ENCODE assay signal across 14 cellular contexts in the genomic region with DNA sequence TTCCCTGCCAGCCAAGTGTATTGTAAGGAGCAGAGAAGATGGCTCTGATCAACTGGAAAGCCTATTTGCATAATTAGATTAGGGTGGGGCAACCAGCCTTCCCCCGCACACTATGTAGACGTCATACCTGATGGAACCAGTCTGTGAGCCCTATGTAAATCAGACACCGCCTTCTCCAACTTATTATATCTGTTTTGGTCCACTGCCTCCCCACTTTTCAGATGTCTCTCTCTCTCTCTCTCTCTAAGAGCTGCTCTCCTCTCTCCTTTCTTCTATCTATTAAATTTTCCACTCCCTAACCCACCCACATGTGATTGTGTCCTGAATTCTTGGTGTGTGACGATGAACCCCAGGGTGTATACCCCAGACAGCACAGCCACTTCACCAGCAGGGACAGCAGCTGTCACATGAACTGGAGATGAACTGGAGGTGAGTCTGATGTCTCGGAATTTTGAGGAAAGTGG.
DNase-seq lines count a peak whose midpoint lies in the region; ATAC-seq and TF ChIP-seq lines count a peak whose summit lies in the region.
"Had no signal": no experiment of that assay in that cellular context is flagged by ENCODE, and none has a peak within 500 bp of the region (broad histone marks: within the 10 kb centered on the region; RNA-seq: fewer than 3 reads in every experiment).

No MANE protein-coding gene starts in this region.

- DNase-seq in A673 (ENCODE audit: low spot score): peak; percentile 93
- DNase-seq in Karpas-422: peak; percentile 78
- DNase-seq in T1000 (lab: John Stamatoyannopoulos, UW): peak; percentile 53
- peak; percentile 85 to 90 for DNase-seq in foreskin keratinocyte
- no peak for DNase-seq in DMS79 treated with DMSO at 0.1 percent for 48 hours (lab: John Stamatoyannopoulos, UW)
- DNase-seq in HT-29 (ENCODE audit: low spot score): no peak
- no peak for DNase-seq in DMS53 treated with DMSO at 0.1 percent for 48 hours (lab: John Stamatoyannopoulos, UW; ENCODE audit: unreplicated experiment)
- DNase-seq: activated gamma-delta T cell treated with Interleukin-2 at 50 U/mL for 16 hours; islet precursor cell; NCI-H1105; stimulated activated CD4-positive, alpha-beta T cell treated with anti-CD3 and anti-CD28 coated beads, Interleukin-12 subunit alpha, Interleukin-12 subunit beta, amount 100 ng/mL, for 4 hours; stimulated activated CD8-positive, alpha-beta memory T cell treated with anti-CD3 and anti-CD28 coated beads, Interleukin-4, amount 100 ng/mL, for 48 hours had no signal

- peak; percentile 78 for ATAC-seq in foreskin keratinocyte
- ATAC-seq in activated CD4-positive, CD25-positive, alpha-beta regulatory T cell treated with anti-CD3 and anti-CD28 coated beads, Interleukin-2, amount 50 U/mL, for 24 hours: no peak

- no TSS peak for BruUV-seq in A673 (replicated peaks; lab: Mats Ljungman, UMichigan)

- no peak overlapping the region for H2AFZ ChIP-seq in Karpas-422 (ENCODE audit: low read length)

- TF ChIP-seq CTCF in A673 (conservative IDR thresholded peaks at IDR 0.05; ENCODE audit: low read depth, low read length): no peak
- peak; percentile 26 for TF ChIP-seq CTCF in foreskin keratinocyte (conservative IDR thresholded peaks at IDR 0.05)

- H3K27ac ChIP-seq in A673 (ENCODE audit: low read depth, low read length, poor library complexity, severe bottlenecking): peak overlapping the region; percentile 49
- no peak overlapping the region for H3K27ac ChIP-seq in Karpas-422 (ENCODE audit: low read length)
- H3K27ac ChIP-seq in foreskin keratinocyte: peak overlapping the region; percentile 85
- H3K27ac ChIP-seq: HL-60 had no signal

- H3K4me2 ChIP-seq in Karpas-422 (ENCODE audit: low read depth, low read length, poor library complexity, severe bottlenecking): peak overlapping the region; percentile 23

- no peaks in the 10 kb centered on the region for H4K20me1 ChIP-seq in Karpas-422 (ENCODE audit: insufficient read depth, low read depth, low read length)

- CTCF ChIA-PET in A673 (lab: Charles Lee): no interaction called here

- intact Hi-C loops in A673 (cut with micrococcal nuclease; ENCODE audit: unreplicated experiment): loop anchor here (5.0 kb wide), 1 partner anchor 120 kb away; no protein-coding TSS in a partner anchor

- POLR2A ChIA-PET in A673 (lab: Charles Lee; ENCODE audit: low non-redundant PET): interaction anchor here (0.6 kb wide), 1 partner anchor 1443 kb away, joined by 4 read pairs; no protein-coding TSS in a partner anchor

- H3K9me2 ChIP-seq in Karpas-422 (replicated peaks; ENCODE audit: insufficient read depth, low read length): no peaks in the 10 kb centered on the region

- H3K4me3 ChIP-seq in A673 (ENCODE audit: low read depth, low read length, poor library complexity, severe bottlenecking) (peak overlapping the region; percentile 30), Karpas-422 (ENCODE audit: low read length) (no peak overlapping the region)

- H3K36me3 ChIP-seq in A673 (ENCODE audit: insufficient read depth, low read length, poor library complexity, severe bottlenecking) (no peaks in the 10 kb centered on the region), Karpas-422 (ENCODE audit: insufficient read depth, low read length) (no peaks in the 10 kb centered on the region)

- H3K27me3 ChIP-seq in A673 (replicated peaks; ENCODE audit: insufficient read depth, low read depth, low read length, poor library complexity): no peaks in the 10 kb centered on the region
- no peaks in the 10 kb centered on the region for H3K27me3 ChIP-seq in Karpas-422 (ENCODE audit: low read length)
- no peaks in the 10 kb centered on the region for H3K27me3 ChIP-seq in foreskin keratinocyte

- H3K9ac ChIP-seq in Karpas-422 (ENCODE audit: low read length): no peak overlapping the region

- H3K4me1 ChIP-seq in A673 (ENCODE audit: insufficient read depth, low read length, poor library complexity, severe bottlenecking) (peaks cover 18% of the 10 kb centered on the region), Karpas-422 (ENCODE audit: low read length) (peaks cover 49% of the 10 kb centered on the region), foreskin keratinocyte (peaks cover 23% of the 10 kb centered on the region)

- H3K9me3 ChIP-seq in A673 (ENCODE audit: low read depth, low read length, poor library complexity, severe bottlenecking) (no peaks in the 10 kb centered on the region), Karpas-422 (ENCODE audit: low read length) (no peaks in the 10 kb centered on the region)

- H3K79me2 ChIP-seq in Karpas-422 (ENCODE audit: low read length): no peaks in the 10 kb centered on the region

Comparison
In these comparisons a context has a peak if more than half of its experiments do, and no peak if none do; other contexts are left out.
1. DNase-seq: peak in A673 (single experiment), Karpas-422 (single experiment), T1000 (single experiment) and foreskin keratinocyte (2 of 2); none in DMS79 treated with DMSO at 0.1 percent for 48 hours (single experiment), HT-29 (single experiment) and DMS53 treated with DMSO at 0.1 percent for 48 hours (single experiment).